Comparison of ENCODE assay signal across 9 cellular contexts in genomic region chr3:6113338-6113737, GRCh38.
"Had no signal": no experiment of that assay in that cellular context is flagged by ENCODE, and none has a peak within 500 bp of the region (broad histone marks: within the 10 kb centered on the region; RNA-seq: fewer than 3 reads in every experiment).

No MANE protein-coding gene starts in this region.

- H3K4me1 ChIP-seq: HAP-1 had no signal

- H3K27ac ChIP-seq: GM23248, HL-60 had no signal

- H3K4me3 Mint-ChIP-seq: HFFc6 had no signal

- FAIRE-seq: K562 had no signal

- H3K9me3 ChIP-seq: HAP-1 had no signal

- H3K9ac ChIP-seq: GM23248 had no signal

- ATAC-seq: HCT116, K562 had no signal

- H3K36me3 ChIP-seq: HAP-1 had no signal

- H3K27ac Mint-ChIP-seq: HFFc6 had no signal

- H3K4me3 ChIP-seq: GM23248, HAP-1, K562 had no signal

- DNase-seq: GM23248, GOT3, H7, HFFc6, IMR-90 had no signal

- H2AFZ ChIP-seq: GM23248 had no signal
